1 cellular context compared by ENCODE assay signal in the genomic region with DNA sequence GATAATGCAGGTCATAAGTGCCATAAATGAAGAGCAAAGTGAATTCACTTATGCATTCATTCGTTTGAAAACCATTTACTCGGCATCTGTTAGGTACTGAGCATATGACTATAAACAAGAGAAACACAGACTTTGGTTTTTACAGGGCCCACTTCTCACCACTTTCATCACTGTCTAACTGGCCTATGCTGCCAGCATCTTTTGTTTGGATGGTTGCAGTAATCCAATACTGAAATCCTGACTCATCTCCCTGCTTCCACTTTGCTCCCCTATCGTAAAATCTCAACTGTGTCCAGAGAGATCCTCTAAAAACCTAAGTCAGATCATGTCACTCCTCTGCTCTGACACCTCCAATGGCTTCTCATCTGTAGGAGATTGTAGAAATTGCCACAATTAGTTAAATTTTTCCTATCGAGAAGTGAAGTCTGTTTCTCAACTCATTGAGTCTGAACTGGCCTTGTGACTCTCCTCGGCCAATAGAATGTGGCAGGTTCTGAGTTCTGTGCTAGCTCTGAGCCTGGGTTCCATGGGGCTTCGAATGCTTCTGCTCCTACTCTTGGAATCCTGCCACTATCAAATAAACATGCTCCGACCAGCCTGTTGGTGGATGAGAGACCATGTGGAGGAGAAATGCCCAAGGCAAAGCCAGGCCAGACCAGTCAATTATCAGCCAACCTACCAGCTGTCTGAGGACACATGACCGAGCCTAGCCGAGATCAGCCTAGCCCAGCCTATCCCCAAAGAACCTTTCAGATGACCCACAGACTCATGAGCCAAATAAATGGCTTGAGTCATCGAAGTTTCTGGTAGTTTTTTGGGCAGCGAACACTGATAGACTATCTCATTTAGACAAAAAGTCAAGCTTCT.
TF ChIP-seq lines count a peak whose summit lies in the region.

No MANE protein-coding gene starts in this region.

TF ChIP-seq in K562, 482 proteins besides CTCF, POLR2A, EP300 and RAD21:
- no peak for TF ChIP-seq CBX2 (IDR thresholded peaks at IDR 0.05; ENCODE audit: insufficient read depth, low read length, poor library complexity, severe bottlenecking)
- no peak for TF ChIP-seq ATF4 (CRISPR knock-in tag; IDR thresholded peaks at IDR 0.05)
- no peak for TF ChIP-seq FOXA1 (IDR thresholded peaks at IDR 0.05; ENCODE audit: borderline replicate concordance)
- no peak for TF ChIP-seq MCM7 (IDR thresholded peaks at IDR 0.05)
- TF ChIP-seq RUNX1 (IDR thresholded peaks at IDR 0.05; ENCODE audit: low read depth) = no peak
- TF ChIP-seq, protein P1, sequence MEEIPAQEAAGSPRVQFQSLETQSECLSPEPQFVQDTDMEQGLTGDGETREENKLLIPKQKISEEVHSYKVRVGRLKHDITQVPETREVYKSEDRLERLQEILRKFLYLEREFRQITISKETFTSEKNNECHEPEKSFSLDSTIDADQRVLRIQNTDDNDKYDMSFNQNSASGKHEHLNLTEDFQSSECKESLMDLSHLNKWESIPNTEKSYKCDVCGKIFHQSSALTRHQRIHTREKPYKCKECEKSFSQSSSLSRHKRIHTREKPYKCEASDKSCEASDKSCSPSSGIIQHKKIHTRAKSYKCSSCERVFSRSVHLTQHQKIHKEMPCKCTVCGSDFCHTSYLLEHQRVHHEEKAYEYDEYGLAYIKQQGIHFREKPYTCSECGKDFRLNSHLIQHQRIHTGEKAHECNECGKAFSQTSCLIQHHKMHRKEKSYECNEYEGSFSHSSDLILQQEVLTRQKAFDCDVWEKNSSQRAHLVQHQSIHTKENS (CRISPR knock-in tag; IDR thresholded peaks at IDR 0.05) = no peak
- no peak for TF ChIP-seq DPF2 (IDR thresholded peaks at IDR 0.05)
- no peak for TF ChIP-seq E2F4 (CRISPR knock-in tag; IDR thresholded peaks at IDR 0.05; ENCODE audit: low read depth)
- no peak for TF ChIP-seq MAFG (tag; conservative IDR thresholded peaks at IDR 0.05)
- TF ChIP-seq, protein P2, sequence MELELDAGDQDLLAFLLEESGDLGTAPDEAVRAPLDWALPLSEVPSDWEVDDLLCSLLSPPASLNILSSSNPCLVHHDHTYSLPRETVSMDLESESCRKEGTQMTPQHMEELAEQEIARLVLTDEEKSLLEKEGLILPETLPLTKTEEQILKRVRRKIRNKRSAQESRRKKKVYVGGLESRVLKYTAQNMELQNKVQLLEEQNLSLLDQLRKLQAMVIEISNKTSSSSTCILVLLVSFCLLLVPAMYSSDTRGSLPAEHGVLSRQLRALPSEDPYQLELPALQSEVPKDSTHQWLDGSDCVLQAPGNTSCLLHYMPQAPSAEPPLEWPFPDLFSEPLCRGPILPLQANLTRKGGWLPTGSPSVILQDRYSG (tag; conservative IDR thresholded peaks at IDR 0.05; ENCODE audit: low read depth) = no peak
- TF ChIP-seq ZNF143 (CRISPR knock-in tag; IDR thresholded peaks at IDR 0.05) = no peak
